9 cellular contexts compared by ENCODE assay signal in genomic region chr13:99281811-99282263, GRCh38. TPM values are rescaled to one million over a fixed set of nuclear protein-coding genes. Genes with fewer than 3 reads are reported as not detected.
DNase-seq lines count a peak whose midpoint lies in the region; ATAC-seq, FAIRE-seq and TF ChIP-seq lines count a peak whose summit lies in the region.
"Had no signal": no experiment of that assay in that cellular context is flagged by ENCODE, and none has a peak within 500 bp of the region (broad histone marks: within the 10 kb centered on the region; RNA-seq: fewer than 3 reads in every experiment).

No MANE protein-coding gene starts in this region.

- peak overlapping the region in 4 of 5 donors; percentile 23 to 84 (median 60) for H3K27ac ChIP-seq in adrenal gland
- peak overlapping the region; percentile 93 for H3K27ac ChIP-seq in neutrophil

- H3K36me3 ChIP-seq in adrenal gland (replicated peaks in 1 of 2) (no peaks in the 10 kb centered on the region), neutrophil (no peaks in the 10 kb centered on the region)

- ATAC-seq in GM21737 (IDR thresholded peaks at IDR 0.05; ENCODE audit: unreplicated experiment) = peak; percentile 58

- intact Hi-C loops in adrenal gland (cut with DNase I) = no loop called here

- TF ChIP-seq CTCF in GM10266 (IDR thresholded peaks at IDR 0.05; ENCODE audit: control insufficient read depth, insufficient read depth, low read depth, missing control alignments) = no peak
- no peak for TF ChIP-seq CTCF in adrenal gland (IDR thresholded peaks at IDR 0.05)
- TF ChIP-seq CTCF in neutrophil (IDR thresholded peaks at IDR 0.05) = no peak

- H3K9me3 ChIP-seq in adrenal gland (replicated peaks in 1 of 3) (no peaks in the 10 kb centered on the region), neutrophil (no peaks in the 10 kb centered on the region)

- no peak overlapping the region for H3K4me3 ChIP-seq in adrenal gland
- peak overlapping the region; percentile 38 to 48 for H3K4me3 ChIP-seq in neutrophil (ENCODE audit: low read depth in 1 of 2, low read length in 1 of 2)

- FAIRE-seq in frontal cortex (lab: Jason Lieb, UNC) = no peak
- FAIRE-seq: bronchial epithelial cell had no signal

- TF ChIP-seq POLR2A in adrenal gland (IDR thresholded peaks at IDR 0.05) = no peak

- H3K27me3 ChIP-seq in adrenal gland (no peaks in the 10 kb centered on the region), neutrophil (no peaks in the 10 kb centered on the region)

- H3K4me1 ChIP-seq in adrenal gland (replicated peaks in 1 of 2) (peaks cover 6 to 41% of the 10 kb centered on the region in 2 donors), neutrophil (ENCODE audit: control insufficient read depth in 1 of 2, insufficient read depth in 1 of 2, low read depth in 1 of 2, low read length in 1 of 2) (peaks cover 73 to 75% of the 10 kb centered on the region in 2 experiments)

- WGBS in adrenal gland, 4 donors = 73 to 87% (median 79%) methylated on average over 5 of the region's 5 CpGs

- DNase-seq in GM10266 (ENCODE audit: extremely low spot score) (peak; percentile 20), NOMO-1 (lab: John Stamatoyannopoulos, UW; ENCODE audit: unreplicated experiment in 2 of 2) (peak; percentile 94), adrenal gland (peak; percentile 26 to 73 (median 49)), OCI-M1 (lab: John Stamatoyannopoulos, UW) (no peak), frontal cortex (ENCODE audit: low spot score in 2 of 2) (no peak), NCI-H128 (lab: John Stamatoyannopoulos, UW; ENCODE audit: unreplicated experiment) (no peak)

RNA-seq across cellular contexts. Expression of gene GPR18, which starts 23.7 kb away (rescaled TPM):
- total RNA-seq in adrenal gland = under 1 TPM in 1 of 8 donors, not detected in 7; 0.78 TPM
- under 1 TPM in 1 of 3 donors, not detected in 2; 0.03 TPM for polyA plus RNA-seq in adrenal gland
- total RNA-seq in frontal cortex = not detected
- total RNA-seq: bronchial epithelial cell had no signal

RNA-seq across cellular contexts. Expression of gene GPR183, which starts 25.4 kb away (rescaled TPM):
- total RNA-seq in adrenal gland = 10 to 100 TPM in 3 of 8 donors, 1 to 10 TPM in 5; 4.5 to 15.0 (median 9.2) TPM
- 10 to 100 TPM in 1 of 3 donors, 1 to 10 TPM in 2; 4.2 to 12.8 (median 5.5) TPM for polyA plus RNA-seq in adrenal gland
- 0.82 TPM for total RNA-seq in frontal cortex
- total RNA-seq: bronchial epithelial cell had no signal

Comparison
In these comparisons a context has a peak if more than half of its experiments do, and no peak if none do; other contexts are left out.
1. DNase-seq: peak in GM10266 (single experiment), NOMO-1 (2 of 2) and adrenal gland (7 of 7); none in OCI-M1 (single experiment), frontal cortex (0 of 2) and NCI-H128 (single experiment).
2. H3K4me3 ChIP-seq: peak in neutrophil (2 of 2); none in adrenal gland (0 of 4).